In the genomic region with DNA sequence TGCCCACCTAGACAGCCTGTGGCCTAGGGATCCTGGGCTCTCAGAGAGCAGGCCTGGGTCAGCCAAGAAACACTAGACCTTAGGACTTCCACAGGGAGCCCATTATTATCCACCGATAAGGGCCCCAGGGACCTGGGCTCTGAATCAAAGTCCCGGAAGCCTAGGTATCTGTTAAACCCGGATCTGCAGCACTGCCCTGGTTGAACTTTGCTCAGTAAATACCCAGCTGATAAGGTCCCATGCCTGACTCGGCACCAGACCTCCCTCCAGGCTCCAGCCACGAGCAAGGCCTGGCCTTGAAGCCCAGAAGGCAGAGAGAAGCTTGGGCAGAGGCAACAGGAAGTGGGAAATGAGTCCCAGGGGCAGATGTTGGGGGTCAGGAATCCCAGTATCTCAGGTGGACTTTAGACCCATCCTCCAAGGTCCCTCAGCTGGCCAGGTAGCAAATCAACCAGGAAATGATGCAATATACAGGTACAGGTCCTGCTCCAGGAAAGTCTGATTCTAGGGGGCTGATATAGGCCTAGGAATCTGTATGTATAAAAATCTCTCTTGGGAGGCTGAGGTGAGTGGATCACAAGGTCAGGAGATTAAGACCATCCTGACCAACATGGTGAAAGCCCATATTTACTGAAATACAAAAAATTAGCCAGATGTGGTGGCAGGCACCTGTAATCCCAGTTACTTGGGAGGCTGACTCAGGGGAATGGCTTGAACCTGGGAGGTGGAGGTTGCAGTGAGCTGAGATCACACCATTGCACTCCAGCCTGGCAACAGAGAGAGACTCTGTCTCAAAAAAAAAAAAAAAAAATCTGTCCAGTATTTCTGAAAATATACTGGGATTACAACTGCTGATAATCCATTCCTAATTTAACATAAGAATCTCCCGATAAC, we compare ENCODE assay signal across 1 cellular context.
TF ChIP-seq lines count a peak whose summit lies in the region.

No MANE protein-coding gene starts in this region.

TF ChIP-seq in SK-N-SH treated with all-trans-retinoic acid at 6 μM for 48 hours, 23 proteins besides CTCF, POLR2A, EP300 and RAD21:
- TF ChIP-seq RARB (CRISPR knock-in tag; IDR thresholded peaks at IDR 0.05) (no peak), ARNTL (CRISPR knock-in tag; IDR thresholded peaks at IDR 0.05; ENCODE audit: borderline replicate concordance, low read depth) (no peak), PPARA (CRISPR knock-in tag; IDR thresholded peaks at IDR 0.05; ENCODE audit: borderline replicate concordance) (no peak), ZFP3 (CRISPR knock-in tag; IDR thresholded peaks at IDR 0.05) (no peak), ZC3H10 (CRISPR knock-in tag; IDR thresholded peaks at IDR 0.05) (no peak), POU6F1 (CRISPR knock-in tag; IDR thresholded peaks at IDR 0.05; ENCODE audit: borderline replicate concordance, low read depth) (no peak), CREB5 (CRISPR knock-in tag; IDR thresholded peaks at IDR 0.05; ENCODE audit: low read depth) (no peak), ZFP30 (CRISPR knock-in tag; IDR thresholded peaks at IDR 0.05) (no peak), CSDC2 (CRISPR knock-in tag; IDR thresholded peaks at IDR 0.05) (no peak), OSR1 (CRISPR knock-in tag; IDR thresholded peaks at IDR 0.05) (no peak), ISL1 (CRISPR knock-in tag; IDR thresholded peaks at IDR 0.05) (no peak), ZNF565 (CRISPR knock-in tag; conservative IDR thresholded peaks at IDR 0.05; ENCODE audit: low read depth) (no peak), TOX (CRISPR knock-in tag; IDR thresholded peaks at IDR 0.05; ENCODE audit: borderline replicate concordance) (no peak), GLIS3 (CRISPR knock-in tag; IDR thresholded peaks at IDR 0.05) (no peak), ESRRG (CRISPR knock-in tag; IDR thresholded peaks at IDR 0.05) (no peak), BACH2 (CRISPR knock-in tag; IDR thresholded peaks at IDR 0.05; ENCODE audit: borderline replicate concordance) (no peak)
- TF ChIP-seq, protein P1, sequence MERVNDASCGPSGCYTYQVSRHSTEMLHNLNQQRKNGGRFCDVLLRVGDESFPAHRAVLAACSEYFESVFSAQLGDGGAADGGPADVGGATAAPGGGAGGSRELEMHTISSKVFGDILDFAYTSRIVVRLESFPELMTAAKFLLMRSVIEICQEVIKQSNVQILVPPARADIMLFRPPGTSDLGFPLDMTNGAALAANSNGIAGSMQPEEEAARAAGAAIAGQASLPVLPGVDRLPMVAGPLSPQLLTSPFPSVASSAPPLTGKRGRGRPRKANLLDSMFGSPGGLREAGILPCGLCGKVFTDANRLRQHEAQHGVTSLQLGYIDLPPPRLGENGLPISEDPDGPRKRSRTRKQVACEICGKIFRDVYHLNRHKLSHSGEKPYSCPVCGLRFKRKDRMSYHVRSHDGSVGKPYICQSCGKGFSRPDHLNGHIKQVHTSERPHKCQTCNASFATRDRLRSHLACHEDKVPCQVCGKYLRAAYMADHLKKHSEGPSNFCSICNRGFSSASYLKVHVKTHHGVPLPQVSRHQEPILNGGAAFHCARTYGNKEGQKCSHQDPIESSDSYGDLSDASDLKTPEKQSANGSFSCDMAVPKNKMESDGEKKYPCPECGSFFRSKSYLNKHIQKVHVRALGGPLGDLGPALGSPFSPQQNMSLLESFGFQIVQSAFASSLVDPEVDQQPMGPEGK (CRISPR knock-in tag; IDR thresholded peaks at IDR 0.05; ENCODE audit: borderline replicate concordance) = no peak
- TF ChIP-seq, protein P2, sequence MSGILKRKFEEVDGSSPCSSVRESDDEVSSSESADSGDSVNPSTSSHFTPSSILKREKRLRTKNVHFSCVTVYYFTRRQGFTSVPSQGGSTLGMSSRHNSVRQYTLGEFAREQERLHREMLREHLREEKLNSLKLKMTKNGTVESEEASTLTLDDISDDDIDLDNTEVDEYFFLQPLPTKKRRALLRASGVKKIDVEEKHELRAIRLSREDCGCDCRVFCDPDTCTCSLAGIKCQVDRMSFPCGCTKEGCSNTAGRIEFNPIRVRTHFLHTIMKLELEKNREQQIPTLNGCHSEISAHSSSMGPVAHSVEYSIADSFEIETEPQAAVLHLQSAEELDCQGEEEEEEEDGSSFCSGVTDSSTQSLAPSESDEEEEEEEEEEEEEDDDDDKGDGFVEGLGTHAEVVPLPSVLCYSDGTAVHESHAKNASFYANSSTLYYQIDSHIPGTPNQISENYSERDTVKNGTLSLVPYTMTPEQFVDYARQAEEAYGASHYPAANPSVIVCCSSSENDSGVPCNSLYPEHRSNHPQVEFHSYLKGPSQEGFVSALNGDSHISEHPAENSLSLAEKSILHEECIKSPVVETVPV (CRISPR knock-in tag; IDR thresholded peaks at IDR 0.05) = no peak
TF ChIP-seq in SK-N-SH treated with all-trans-retinoic acid at 6 μM for 48 hours: peak in this region for 0.
